ENCODE assay signal across 13 cellular contexts in genomic region chr17:34201767-34202166, GRCh38.
"Had no signal": no experiment of that assay in that cellular context is flagged by ENCODE, and none has a peak within 500 bp of the region (broad histone marks: within the 10 kb centered on the region; RNA-seq: fewer than 3 reads in every experiment).

No MANE protein-coding gene starts in this region.

- DNase-seq: activated effector memory CD4-positive, alpha-beta T cell treated with Interleukin-2 at 50 U/mL for 16 hours; anterior cingulate cortex; dorsolateral prefrontal cortex; hippocampal formation; left ventricle myocardium superior; mesenchymal stem cell; sigmoid colon; stimulated activated CD8-positive, alpha-beta memory T cell treated with anti-CD3 and anti-CD28 coated beads, Interleukin-4, amount 100 ng/mL, for 48 hours; T1000 had no signal

- H3K36me3 Mint-ChIP-seq: activated naive CD8-positive, alpha-beta T cell had no signal

- H3K9me3 Mint-ChIP-seq: neural crest cell had no signal

- H3K4me1 Mint-ChIP-seq: neural crest cell had no signal

- H3K4me3 Mint-ChIP-seq: activated naive CD8-positive, alpha-beta T cell; neural crest cell had no signal

- H3K27ac ChIP-seq: dorsolateral prefrontal cortex, sigmoid colon, VCaP had no signal

- H3K27me3 Mint-ChIP-seq: activated naive CD8-positive, alpha-beta T cell had no signal

- H3K27ac Mint-ChIP-seq: activated naive CD8-positive, alpha-beta T cell had no signal

- ATAC-seq: esophagus mucosa, left ventricle myocardium superior had no signal

- H3K4me3 ChIP-seq: dorsolateral prefrontal cortex, sigmoid colon had no signal

- H3K36me3 ChIP-seq: sigmoid colon had no signal
